In the genomic region with DNA sequence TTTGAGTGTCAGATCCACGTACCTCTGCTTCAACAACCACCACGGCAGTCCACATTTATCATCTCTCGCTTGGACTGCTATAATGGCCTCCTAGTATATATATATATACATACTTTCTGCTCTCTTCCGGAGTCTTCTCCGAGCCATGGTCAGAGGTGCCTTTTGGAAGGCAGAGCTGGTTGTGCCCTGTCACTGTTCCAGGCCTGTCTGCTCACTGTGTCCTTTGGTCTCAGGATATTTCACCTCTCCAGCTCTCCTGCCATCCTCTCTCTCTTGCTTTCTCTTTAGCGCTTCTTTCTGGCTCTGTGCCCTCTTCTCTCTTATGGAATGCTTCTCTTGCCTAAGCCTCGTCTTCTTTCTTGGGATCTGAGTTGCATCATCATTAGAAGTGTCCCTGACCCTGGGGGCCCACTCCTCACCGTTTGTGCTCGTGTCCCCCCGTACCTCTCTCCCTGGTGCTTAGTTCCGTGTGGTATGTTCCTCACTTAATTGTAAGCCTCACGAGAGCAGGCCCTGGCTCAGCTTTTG, we compare ENCODE assay signal across 20 cellular contexts.
"Had no signal": no experiment of that assay in that cellular context is flagged by ENCODE, and none has a peak within 500 bp of the region (broad histone marks: within the 10 kb centered on the region; RNA-seq: fewer than 3 reads in every experiment).

No MANE protein-coding gene starts in this region.

- H3K4me3 Mint-ChIP-seq: activated naive CD4-positive, alpha-beta T cell treated with anti-CD3 and anti-CD28 coated beads, Interleukin-2, amount 10 ng/mL, durations not matched to agents 7 days and 5 days; activated naive CD8-positive, alpha-beta T cell treated with anti-CD3 and anti-CD28 coated beads, Interleukin-2, amount 50 U/mL, for 24 hours; natural killer cell treated with Interleukin-12 subunit alpha and Interleukin-12 subunit beta and Interleukin-15 and Interleukin-18, amount 100 ng/mL, for 72 hours; T-helper 1 cell treated with Interleukin-12 subunit alpha and Interleukin-12 subunit beta and Interleukin-4 antibody, amounts not matched to agents 30 μg/mL and 1 μg/mL, for 36 hours had no signal

- ATAC-seq: activated naive CD8-positive, alpha-beta T cell treated with anti-CD3 and anti-CD28 coated beads, Interleukin-2, amount 50 U/mL, for 24 hours; gastroesophageal sphincter; lower lobe of right lung; natural killer cell treated with Interleukin-12 subunit alpha and Interleukin-12 subunit beta and Interleukin-15 and Interleukin-18, amount 100 ng/mL, for 72 hours had no signal

- H3K27me3 Mint-ChIP-seq: activated naive CD4-positive, alpha-beta T cell treated with anti-CD3 and anti-CD28 coated beads, Interleukin-2, amount 10 ng/mL, durations not matched to agents 7 days and 5 days had no signal

- H3K4me1 Mint-ChIP-seq: activated naive CD4-positive, alpha-beta T cell treated with anti-CD3 and anti-CD28 coated beads, Interleukin-2, amount 10 ng/mL, durations not matched to agents 7 days and 5 days; activated naive CD8-positive, alpha-beta T cell treated with anti-CD3 and anti-CD28 coated beads, Interleukin-2, amount 50 U/mL, for 24 hours had no signal

- H3K9me3 Mint-ChIP-seq: activated naive CD4-positive, alpha-beta T cell treated with anti-CD3 and anti-CD28 coated beads, Interleukin-2, amount 10 ng/mL, durations not matched to agents 7 days and 5 days; activated naive CD8-positive, alpha-beta T cell treated with anti-CD3 and anti-CD28 coated beads, Interleukin-2, amount 50 U/mL, for 24 hours; natural killer cell treated with Interleukin-12 subunit alpha and Interleukin-12 subunit beta and Interleukin-15 and Interleukin-18, amount 100 ng/mL, for 72 hours; T-helper 1 cell treated with Interleukin-12 subunit alpha and Interleukin-12 subunit beta and Interleukin-4 antibody, amounts not matched to agents 30 μg/mL and 1 μg/mL, for 36 hours had no signal

- H3K36me3 Mint-ChIP-seq: activated naive CD4-positive, alpha-beta T cell treated with anti-CD3 and anti-CD28 coated beads, Interleukin-2, amount 10 ng/mL, durations not matched to agents 7 days and 5 days; natural killer cell treated with Interleukin-12 subunit alpha and Interleukin-12 subunit beta and Interleukin-15 and Interleukin-18, amount 100 ng/mL, for 72 hours had no signal

- H3K4me3 ChIP-seq: ascending aorta, dorsolateral prefrontal cortex, gastroesophageal sphincter, lower lobe of right lung had no signal

- DNase-seq: activated CD4-positive, alpha-beta T cell treated with anti-CD3 and anti-CD28 coated beads for 1 hour; activated CD8-positive, alpha-beta memory T cell treated with anti-CD3 and anti-CD28 coated beads for 24 hours; activated CD8-positive, alpha-beta memory T cell treated with anti-CD3 and anti-CD28 coated beads, Interleukin-2, amount 50 U/mL, for 48 hours; activated effector memory CD4-positive, alpha-beta T cell treated with Interleukin-2 at 50 U/mL for 16 hours; activated naive CD4-positive, alpha-beta T cell treated with anti-CD3 and anti-CD28 coated beads, Interleukin-2, amount 10 ng/mL, durations not matched to agents 7 days and 5 days; activated naive CD8-positive, alpha-beta T cell treated with anti-CD3 and anti-CD28 coated beads, Interleukin-2, amount 50 U/mL, for 24 hours; activated T-cell treated with anti-CD3 and anti-CD28 coated beads, Interleukin-2, amount 50 U/mL, for 48 hours; dorsolateral prefrontal cortex; left cardiac atrium; lower lobe of right lung; occipital lobe; retina; stimulated activated CD4-positive, alpha-beta T cell treated with anti-CD3 and anti-CD28 coated beads, Interleukin-12 subunit alpha, Interleukin-12 subunit beta, amount 100 ng/mL, for 4 hours; stimulated activated CD4-positive, alpha-beta T cell treated with anti-CD3 and anti-CD28 coated beads, Interleukin-1b, Interleukin-23, amount 100 ng/mL, for 48 hours; stimulated activated CD8-positive, alpha-beta memory T cell treated with anti-CD3 and anti-CD28 coated beads, Interleukin-4, amount 100 ng/mL, for 48 hours; stimulated activated naive CD4-positive, alpha-beta T cell had no signal

- H3K27ac Mint-ChIP-seq: activated naive CD4-positive, alpha-beta T cell treated with anti-CD3 and anti-CD28 coated beads, Interleukin-2, amount 10 ng/mL, durations not matched to agents 7 days and 5 days; activated naive CD8-positive, alpha-beta T cell treated with anti-CD3 and anti-CD28 coated beads, Interleukin-2, amount 50 U/mL, for 24 hours; natural killer cell treated with Interleukin-12 subunit alpha and Interleukin-12 subunit beta and Interleukin-15 and Interleukin-18, amount 100 ng/mL, for 72 hours; T-helper 1 cell treated with Interleukin-12 subunit alpha and Interleukin-12 subunit beta and Interleukin-4 antibody, amounts not matched to agents 30 μg/mL and 1 μg/mL, for 36 hours had no signal
